In genomic region chr16:81167851-81168250, GRCh38 we compare ENCODE assay signal across 30 cellular contexts.
"Had no signal": no experiment of that assay in that cellular context is flagged by ENCODE, and none has a peak within 500 bp of the region (broad histone marks: within the 10 kb centered on the region; RNA-seq: fewer than 3 reads in every experiment).

No MANE protein-coding gene starts in this region.

- H3K27me3 ChIP-seq: brain microvascular endothelial cell, esophagus muscularis mucosa, gastroesophageal sphincter had no signal

- H3K36me3 ChIP-seq: brain microvascular endothelial cell, esophagus muscularis mucosa, gastroesophageal sphincter, WERI-Rb-1 had no signal

- H3K27ac ChIP-seq: brain microvascular endothelial cell, esophagus muscularis mucosa, foreskin keratinocyte, gastroesophageal sphincter, WERI-Rb-1 had no signal

- H3K9me3 ChIP-seq: esophagus muscularis mucosa, gastroesophageal sphincter had no signal

- H3K4me3 ChIP-seq: esophagus muscularis mucosa, gastroesophageal sphincter had no signal

- ATAC-seq: activated CD4-positive, CD25-positive, alpha-beta regulatory T cell treated with anti-CD3 and anti-CD28 coated beads, Interleukin-2, amount 50 U/mL, for 24 hours; activated CD8-positive, alpha-beta T cell treated with anti-CD3 and anti-CD28 coated beads for 36 hours; activated naive CD8-positive, alpha-beta T cell treated with anti-CD3 and anti-CD28 coated beads, Interleukin-2, amount 50 U/mL, for 24 hours; effector memory CD8-positive, alpha-beta T cell; foreskin keratinocyte; gastroesophageal sphincter; T-helper 17 cell had no signal

- FAIRE-seq: astrocyte, bronchial epithelial cell, colon had no signal

- H3K4me1 ChIP-seq: esophagus muscularis mucosa, foreskin keratinocyte, gastroesophageal sphincter had no signal

- DNase-seq: activated B cell treated with CpG ODN at 0.5 μM for 24 hours; activated CD4-positive, alpha-beta T cell treated with anti-CD3 and anti-CD28 coated beads for 48 hours; activated CD4-positive, alpha-beta T cell treated with anti-CD3 and anti-CD28 coated beads, Interleukin-2, amount 50 U/mL, for 1 hour; activated CD4-positive, alpha-beta T cell treated with anti-CD3 and anti-CD28 coated beads, Interleukin-2, amount 50 U/mL, for 48 hours; activated CD8-positive, alpha-beta memory T cell treated with anti-CD3 and anti-CD28 coated beads for 24 hours; activated CD8-positive, alpha-beta T cell treated with anti-CD3 and anti-CD28 coated beads for 36 hours; activated effector memory CD4-positive, alpha-beta T cell treated with anti-CD3 and anti-CD28 coated beads, Interleukin-2, amount 50 U/mL, for 16 hours; activated naive CD4-positive, alpha-beta T cell treated with anti-CD3 and anti-CD28 coated beads for 36 hours; activated naive CD8-positive, alpha-beta T cell treated with anti-CD3 and anti-CD28 coated beads for 36 hours; activated naive CD8-positive, alpha-beta T cell treated with anti-CD3 and anti-CD28 coated beads, Interleukin-2, amount 50 U/mL, for 24 hours; activated T-cell treated with anti-CD3 and anti-CD28 coated beads, Interleukin-2, amount 50 U/mL, for 1 hour; activated T-cell treated with anti-CD3 and anti-CD28 coated beads, Interleukin-2, amount 50 U/mL, for 48 hours; brain microvascular endothelial cell; caudate nucleus; cortex of kidney; dermis blood vessel endothelial cell; effector CD4-positive, alpha-beta T cell; effector memory CD8-positive, alpha-beta T cell; erythroblast; foreskin keratinocyte; T-helper 1 cell; T-helper 17 cell; T1000; WERI-Rb-1 had no signal
